ENCODE assay signal across 11 cellular contexts in genomic region chr10:31129261-31129660, GRCh38.
DNase-seq lines count a peak whose midpoint lies in the region; TF ChIP-seq lines count a peak whose summit lies in the region.
"Had no signal": no experiment of that assay in that cellular context is flagged by ENCODE, and none has a peak within 500 bp of the region (broad histone marks: within the 10 kb centered on the region; RNA-seq: fewer than 3 reads in every experiment).

No MANE protein-coding gene starts in this region.

- BruUV-seq in A673 (replicated peaks; lab: Mats Ljungman, UMichigan) = no TSS peak

- H3K4me1 ChIP-seq in A673 (ENCODE audit: insufficient read depth, low read length, poor library complexity, severe bottlenecking) (peaks cover 16% of the 10 kb centered on the region), HEK293 (ENCODE audit: control insufficient read depth, insufficient read depth, low read length) (peaks cover 1% of the 10 kb centered on the region)

- intact Hi-C loops in A673 (cut with micrococcal nuclease; ENCODE audit: unreplicated experiment) = no loop called here

- no peaks in the 10 kb centered on the region for H3K27me3 ChIP-seq in A673 (replicated peaks; ENCODE audit: insufficient read depth, low read depth, low read length, poor library complexity)
- H3K27me3 ChIP-seq: upper lobe of right lung had no signal

- H3K36me3 Mint-ChIP-seq in chondrocyte (ENCODE audit: low read depth) = no peaks in the 10 kb centered on the region

- no peaks in the 10 kb centered on the region for H3K36me3 ChIP-seq in A673 (ENCODE audit: insufficient read depth, low read length, poor library complexity, severe bottlenecking)
- H3K36me3 ChIP-seq in HEK293 (ENCODE audit: control insufficient read depth in 2 of 2, insufficient read depth in 1 of 2, low read length in 2 of 2) = no peaks in the 10 kb centered on the region
- H3K36me3 ChIP-seq: upper lobe of right lung had no signal

- no peaks in the 10 kb centered on the region for H3K27me3 Mint-ChIP-seq in chondrocyte (ENCODE audit: low read depth)

- TF ChIP-seq CTCF in A673 (conservative IDR thresholded peaks at IDR 0.05; ENCODE audit: low read depth, low read length) = no peak
- TF ChIP-seq CTCF in HEK293 (tag by site-specific recombination; IDR thresholded peaks at IDR 0.05) = no peak
- TF ChIP-seq CTCF in chondrocyte (IDR thresholded peaks at IDR 0.05) = no peak

- CTCF ChIA-PET in A673 (lab: Charles Lee) (no interaction called here), HEK293 (lab: Yijun Ruan, JAX) (interaction anchor here (0.6 kb wide), 1 partner anchor 629 kb away, joined by 6 read pairs; no protein-coding TSS in a partner anchor)

- DNase-seq in A673 (ENCODE audit: low spot score) (peak; percentile 56), chondrocyte (ENCODE audit: low spot score) (no peak), kidney tubule cell (ENCODE audit: low spot score) (peak; percentile 72), epidermal melanocyte (ENCODE audit: insufficient read length, low spot score) (no peak), DMS79 (lab: John Stamatoyannopoulos, UW) (no peak), GOT3 (lab: John Stamatoyannopoulos, UW) (no peak)
- no peak for DNase-seq in stimulated activated CD4-positive, alpha-beta T cell treated with anti-CD3 and anti-CD28 coated beads, Interleukin-4, amount 100 ng/mL, for 24 hours
- DNase-seq: Caco-2; stimulated activated CD4-positive, alpha-beta T cell treated with anti-CD3 and anti-CD28 coated beads, Interleukin-15, amount 100 ng/mL, for 24 hours; upper lobe of right lung had no signal

- H3K27ac Mint-ChIP-seq in chondrocyte (ENCODE audit: unreplicated experiment) = peak overlapping the region; percentile 89

- POLR2A ChIA-PET in A673 (lab: Charles Lee; ENCODE audit: low non-redundant PET) (no interaction called here), HEK293 (lab: Yijun Ruan, JAX) (no interaction called here)

- H3K27ac ChIP-seq in A673 (ENCODE audit: low read depth, low read length, poor library complexity, severe bottlenecking) (no peak overlapping the region), HEK293 (ENCODE audit: extremely low read depth, low read depth, low read length) (no peak overlapping the region)
- H3K27ac ChIP-seq: upper lobe of right lung had no signal

- H3K4me3 ChIP-seq in A673 (ENCODE audit: low read depth, low read length, poor library complexity, severe bottlenecking) (no peak overlapping the region), HEK293 (ENCODE audit: low read depth, low read length) (no peak overlapping the region)
- H3K4me3 ChIP-seq: upper lobe of right lung had no signal

- H3K9me3 Mint-ChIP-seq in chondrocyte (ENCODE audit: low read depth) = no peaks in the 10 kb centered on the region

- no peak overlapping the region for H3K4me3 Mint-ChIP-seq in chondrocyte (ENCODE audit: unreplicated experiment)

- peaks cover 32% of the 10 kb centered on the region for H3K4me1 Mint-ChIP-seq in chondrocyte (ENCODE audit: low read depth)

- H3K9me3 ChIP-seq in A673 (ENCODE audit: low read depth, low read length, poor library complexity, severe bottlenecking) (no peaks in the 10 kb centered on the region), HEK293 (ENCODE audit: control insufficient read depth, insufficient read depth, low read depth, low read length) (no peaks in the 10 kb centered on the region)
- H3K9me3 ChIP-seq: Caco-2, upper lobe of right lung had no signal

TF ChIP-seq in HEK293, 187 proteins besides CTCF, POLR2A, EP300 and RAD21:
- peak; percentile 45; the same call in 1 of the 2 replicates for TF ChIP-seq ZIC2 (tag by site-specific recombination; IDR thresholded peaks at IDR 0.05)
- 0 out of 2 replicates have a peak, but pooled peaks have one; percentile 23 for TF ChIP-seq SCRT2 (tag by site-specific recombination; IDR thresholded peaks at IDR 0.05)
- no peak for TF ChIP-seq ZNF18 (tag by site-specific recombination; IDR thresholded peaks at IDR 0.05)
- TF ChIP-seq ZNF16 (tag by site-specific recombination; IDR thresholded peaks at IDR 0.05; ENCODE audit: low read depth) = no peak

Comparison
In these comparisons a context has a peak if more than half of its experiments do, and no peak if none do; other contexts are left out.
1. DNase-seq: peak in A673 (single experiment) and kidney tubule cell (single experiment); none in chondrocyte (single experiment), epidermal melanocyte (single experiment), stimulated activated CD4-positive, alpha-beta T cell treated with anti-CD3 and anti-CD28 coated beads, Interleukin-4, amount 100 ng/mL, for 24 hours (single experiment), DMS79 (single experiment) and GOT3 (single experiment).